Comparison of ENCODE assay signal across 8 cellular contexts in genomic region chr3:143165612-143166285, GRCh38. TPM values are rescaled to one million over a fixed set of nuclear protein-coding genes. Genes with fewer than 3 reads are reported as not detected.
DNase-seq lines count a peak whose midpoint lies in the region; ATAC-seq and TF ChIP-seq lines count a peak whose summit lies in the region.
"Not testable (repeated sequence)": the region's sequence is repeated elsewhere in the genome, so short reads cannot be mapped to it uniquely, and the experiment has no call there.

No MANE protein-coding gene starts in this region.

- H3K27me3 Mint-ChIP-seq in GM23338 (ENCODE audit: insufficient read depth, low read depth, poor library complexity), result not testable (repeated sequence)

- peak; percentile 17 to 30 for DNase-seq in AML-193 (lab: John Stamatoyannopoulos, UW)
- not testable (repeated sequence) for DNase-seq in GM23338 (ENCODE audit: low spot score)
- peak; percentile 81 for DNase-seq in OCI-M1 (lab: John Stamatoyannopoulos, UW)
- peak; percentile 33 for DNase-seq in activated T-cell treated with anti-CD3 and anti-CD28 coated beads for 24 hours (ENCODE audit: low read depth)
- peak; percentile 67 to 74 for DNase-seq in fibroblast of lung (ENCODE audit: low read depth in 2 of 2)
- peak; percentile 28 for DNase-seq in pons (ENCODE audit: low spot score)

- H2AFZ ChIP-seq in GM23338, result peak overlapping the region; percentile 49; the same call in 1 of the 2 replicates
- not testable (repeated sequence) for H2AFZ ChIP-seq in fibroblast of lung (ENCODE audit: low read length)

- H3K4me3 ChIP-seq in GM23338; fibroblast of lung (replicated peaks in 1 of 4; ENCODE audit: control extremely low read depth in 1 of 4, insufficient read depth in 1 of 4, low read depth in 3 of 4, low read length in 4 of 4): not testable (repeated sequence)

- peak; percentile 64 for ATAC-seq in GM18867 (IDR thresholded peaks at IDR 0.05; ENCODE audit: unreplicated experiment)
- ATAC-seq in GM23338, result not testable (repeated sequence)
- ATAC-seq in HG03196 (IDR thresholded peaks at IDR 0.05; ENCODE audit: unreplicated experiment), result peak; percentile 76

- not testable (repeated sequence) for H3K27ac ChIP-seq in GM23338 (ENCODE audit: low read depth); fibroblast of lung (ENCODE audit: insufficient read depth, low read length)

- H3K27me3 ChIP-seq in GM23338 (ENCODE audit: insufficient read depth); fibroblast of lung (ENCODE audit: control insufficient read depth, insufficient read depth, low read length): not testable (repeated sequence)

- H3F3A ChIP-seq in GM23338 (replicated peaks; ENCODE audit: low read depth), result not testable (repeated sequence)

- not testable (repeated sequence) for H3K9me3 ChIP-seq in fibroblast of lung (ENCODE audit: control insufficient read depth, insufficient read depth, low read depth, low read length)

- not testable (repeated sequence) for H3K4me3 Mint-ChIP-seq in GM23338

- not testable (repeated sequence) for H3K36me3 ChIP-seq in GM23338 (ENCODE audit: insufficient read depth); fibroblast of lung (ENCODE audit: control insufficient read depth, insufficient read depth, low read length)

- H3K4me2 ChIP-seq in GM23338; fibroblast of lung (ENCODE audit: extremely low read depth, insufficient read depth, low read length): not testable (repeated sequence)

- not testable (repeated sequence) for H4K20me1 ChIP-seq in GM23338 (replicated peaks; ENCODE audit: insufficient read depth); fibroblast of lung (ENCODE audit: control insufficient read depth, extremely low read depth, insufficient read depth, low read length)

- H3K4me1 Mint-ChIP-seq in GM23338, result peaks cover 13% of the 10 kb centered on the region; the same call in 2 of the 3 replicates

- not testable (repeated sequence) for H3K9me2 ChIP-seq in GM23338 (ENCODE audit: insufficient read depth)

- TF ChIP-seq CTCF in GM23338 (conservative IDR thresholded peaks at IDR 0.05; ENCODE audit: low read depth in 2 of 2); fibroblast of lung (conservative IDR thresholded peaks at IDR 0.05 in 1 of 2, IDR thresholded peaks at IDR 0.05 in 1 of 2; ENCODE audit: low read depth in 1 of 2, low read length in 2 of 2): not testable (repeated sequence)

- H3K9me3 Mint-ChIP-seq in GM23338, result not testable (repeated sequence)

- not testable (repeated sequence) for H3K9ac ChIP-seq in fibroblast of lung (ENCODE audit: insufficient read depth, low read length)

- H3K4me1 ChIP-seq in GM23338 (ENCODE audit: insufficient read depth); fibroblast of lung (ENCODE audit: control insufficient read depth, extremely low read depth, insufficient read depth, low read length): not testable (repeated sequence)

- peak overlapping the region; percentile 47 for H3K27ac Mint-ChIP-seq in GM23338

- not testable (repeated sequence) for H3K36me3 Mint-ChIP-seq in GM23338 (ENCODE audit: low read depth)

- H3K79me2 ChIP-seq in GM23338 (replicated peaks; ENCODE audit: insufficient read depth); fibroblast of lung (ENCODE audit: control insufficient read depth, insufficient read depth, low read length): not testable (repeated sequence)

RNA-seq across cellular contexts. Expression of gene CHST2, which starts 46.2 kb away (rescaled TPM):
- total RNA-seq in GM23338 (2014; rRNA removed; shearing (Covaris generic)), result 23.5 and 28.3 TPM in 2 replicates
- polyA plus RNA-seq in GM23338 (2016; fragmentation: Nextera tagmentation; extraction: Ambion mirVana) (4.1 and 4.3 TPM in 2 replicates), fibroblast of lung (1.1 and 1.8 TPM in 2 replicates)
- 2.6 and 3.9 TPM in 2 replicates for total RNA-seq in fibroblast of lung
- polyA plus RNA-seq in fibroblast of lung (2012), result 2.4 and 4.5 TPM in 2 replicates
- 1.5 and 2.0 TPM in 2 replicates for polyA minus RNA-seq in fibroblast of lung (ENCODE audit: low replicate concordance)
